ENCODE assay signal across 8 cellular contexts in genomic region chr7:94003446-94004023, GRCh38. TPM values are rescaled to one million over a fixed set of nuclear protein-coding genes. Genes with fewer than 3 reads are reported as not detected.
DNase-seq lines count a peak whose midpoint lies in the region; ATAC-seq and TF ChIP-seq lines count a peak whose summit lies in the region.

No MANE protein-coding gene starts in this region.

- peak overlapping the region; percentile 100 for H3K27ac Mint-ChIP-seq in mesothelial cell of epicardium

- POLR2A ChIA-PET in OCI-LY7 (lab: Charles Lee): interaction anchor here (0.6 to 1.9 kb wide), 3 partner anchors 9 to 52 kb away, joined by 3 to 9 read pairs (median 5); no protein-coding TSS in a partner anchor

- H3K4me1 Mint-ChIP-seq in mesothelial cell of epicardium: peaks cover 24% of the 10 kb centered on the region

- peak overlapping the region; percentile 81 for H3K4me3 ChIP-seq in OCI-LY7 (ENCODE audit: low read depth, low read length, poor library complexity, severe bottlenecking)
- peak overlapping the region; percentile 63 to 98 (median 88) for H3K4me3 ChIP-seq in dorsolateral prefrontal cortex

- H3K4me1 ChIP-seq in OCI-LY7 (ENCODE audit: insufficient read depth, low read length, poor library complexity, severe bottlenecking): peaks cover 47% of the 10 kb centered on the region

- peaks cover 3% of the 10 kb centered on the region for H3K36me3 Mint-ChIP-seq in mesothelial cell of epicardium

- TSS peak; percentile 85 for BruUV-seq in OCI-LY7 (replicated peaks; lab: Mats Ljungman, UMichigan)

- H3K79me2 ChIP-seq in OCI-LY7 (ENCODE audit: insufficient read depth, low read depth, low read length): peaks cover 38% of the 10 kb centered on the region

- H3K27ac ChIP-seq in OCI-LY7 (ENCODE audit: low read depth, low read length, poor library complexity, severe bottlenecking): peak overlapping the region; percentile 16
- peak overlapping the region in 43 of 59 donors; percentile 4 to 94 (median 76) for H3K27ac ChIP-seq in dorsolateral prefrontal cortex

- no peaks in the 10 kb centered on the region for H4K20me1 ChIP-seq in OCI-LY7 (ENCODE audit: insufficient read depth, low read length)

- DNase-seq in AG08395 (ENCODE audit: low spot score) (peak; percentile 20), OCI-LY7 (ENCODE audit: low spot score) (no peak), dorsolateral prefrontal cortex (no peak), mesothelial cell of epicardium (ENCODE audit: low spot score in 2 of 2, unreplicated experiment in 2 of 2) (no peak), DMS153 treated with DMSO at 0.1 percent for 48 hours (lab: John Stamatoyannopoulos, UW; ENCODE audit: unreplicated experiment) (no peak), superior temporal gyrus (ENCODE audit: extremely low spot score) (no peak)

- no peak for TF ChIP-seq CTCF in OCI-LY7 (conservative IDR thresholded peaks at IDR 0.05; ENCODE audit: low read length)
- TF ChIP-seq CTCF in dorsolateral prefrontal cortex (IDR thresholded peaks at IDR 0.05 in 54 of 56, conservative IDR thresholded peaks at IDR 0.05 in 2 of 56; ENCODE audit: low read depth in 1 of 56, partially characterized antibody in 56 of 56): no peak
- no peak for TF ChIP-seq CTCF in mesothelial cell of epicardium (IDR thresholded peaks at IDR 0.05; ENCODE audit: unreplicated experiment)

- no peaks in the 10 kb centered on the region for H3K27me3 ChIP-seq in dorsolateral prefrontal cortex

- CTCF ChIA-PET in OCI-LY7 (lab: Charles Lee; ENCODE audit: unreplicated experiment): no interaction called here

- intact Hi-C loops in OCI-LY7 (cut with micrococcal nuclease; ENCODE audit: unreplicated experiment) (loop anchor here (1.0 to 2.0 kb wide), 2 partner anchors 49 to 83 kb away; no protein-coding TSS in a partner anchor), dorsolateral prefrontal cortex (cut with DNase I) (loop anchor here in 1 of 2 donors (10.0 kb wide), 1 partner anchor 769 kb away; the partner anchor contains the start of gene VPS50)

- peak overlapping the region; percentile 100 for H3K4me3 Mint-ChIP-seq in mesothelial cell of epicardium

- peak overlapping the region; percentile 90 for H3K4me2 ChIP-seq in OCI-LY7 (ENCODE audit: low read length)

- peaks cover 6% of the 10 kb centered on the region for H3K36me3 ChIP-seq in OCI-LY7 (ENCODE audit: insufficient read depth, low read length)

- peaks cover 19% of the 10 kb centered on the region for H3K27me3 Mint-ChIP-seq in mesothelial cell of epicardium (ENCODE audit: low read depth)

- no peaks in the 10 kb centered on the region for H3K9me3 ChIP-seq in OCI-LY7 (ENCODE audit: low read length)

- ATAC-seq in GM18511 (IDR thresholded peaks at IDR 0.05; ENCODE audit: unreplicated experiment) (peak; percentile 36), HG02970 (IDR thresholded peaks at IDR 0.05; ENCODE audit: low FRiP score, unreplicated experiment) (peak; percentile 23)

- peak overlapping the region; percentile 91 for H2AFZ ChIP-seq in OCI-LY7 (ENCODE audit: low read length)

- H3K9me2 ChIP-seq in OCI-LY7 (ENCODE audit: insufficient read depth, low read length): no peaks in the 10 kb centered on the region

- H3K9me3 Mint-ChIP-seq in mesothelial cell of epicardium: no peaks in the 10 kb centered on the region

RNA-seq across cellular contexts. Expression of gene BET1, which starts 0.6 kb away (rescaled TPM):
- 14.3 and 20.4 TPM in 2 replicates for total RNA-seq in OCI-LY7 (2014; rRNA removed; shearing (Covaris generic))
- 31.6 and 32.8 TPM in 2 replicates for total RNA-seq in OCI-LY7 (2022)
- 10 to 100 TPM; 12.0 to 27.8 (median 19.9) TPM for total RNA-seq in dorsolateral prefrontal cortex
- 24.5 to 28.5 TPM (median 26.9 TPM) in 3 replicates for total RNA-seq in mesothelial cell of epicardium
